7 cellular contexts compared by ENCODE assay signal in genomic region chr15:48522123-48522522, GRCh38.
"Had no signal": no experiment of that assay in that cellular context is flagged by ENCODE, and none has a peak within 500 bp of the region (broad histone marks: within the 10 kb centered on the region; RNA-seq: fewer than 3 reads in every experiment).

No MANE protein-coding gene starts in this region.

- H3K9me3 Mint-ChIP-seq: IgD-negative memory B cell had no signal

- H3K36me3 Mint-ChIP-seq: IgD-negative memory B cell had no signal

- FAIRE-seq: HepG2 had no signal

- H3K27ac Mint-ChIP-seq: IgD-negative memory B cell had no signal

- H3K4me1 Mint-ChIP-seq: IgD-negative memory B cell had no signal

- H3K4me3 Mint-ChIP-seq: IgD-negative memory B cell had no signal

- DNase-seq: GOT3, H7, Karpas-422, KBM-7 had no signal

- ATAC-seq: HCT116, HepG2 had no signal
